23 cellular contexts compared by ENCODE assay signal in genomic region chr5:1176473-1177391, GRCh38. TPM values are rescaled to one million over a fixed set of nuclear protein-coding genes. Genes with fewer than 3 reads are reported as not detected.
DNase-seq lines count a peak whose midpoint lies in the region; ATAC-seq and TF ChIP-seq lines count a peak whose summit lies in the region.
"Had no signal": no experiment of that assay in that cellular context is flagged by ENCODE, and none has a peak within 500 bp of the region (broad histone marks: within the 10 kb centered on the region; RNA-seq: fewer than 3 reads in every experiment).

No MANE protein-coding gene starts in this region.

- no peaks in the 10 kb centered on the region for H3K79me1 ChIP-seq in mesendoderm (ENCODE audit: low read length)

- no peak overlapping the region for H3K4ac ChIP-seq in mesendoderm (ENCODE audit: low read depth, low read length)

- no peaks in the 10 kb centered on the region for H3K36me3 Mint-ChIP-seq in glutamatergic neuron (ENCODE audit: unreplicated experiment)
- H3K36me3 Mint-ChIP-seq: stimulated activated naive B cell treated with anti-CD40 and anti-IgM and Interleukin-4, amounts not matched to agents 10 μg/mL and 1 μg/mL and 100 μg/mL, for 72 hours; type B pancreatic cell had no signal

- CTCF ChIA-PET in PC-3 (lab: Charles Lee) = no interaction called here

- H3K4me1 Mint-ChIP-seq in glutamatergic neuron (ENCODE audit: low read depth, unreplicated experiment) = no peaks in the 10 kb centered on the region
- H3K4me1 Mint-ChIP-seq: nephron had no signal

- H3K9me3 ChIP-seq in PC-3 (ENCODE audit: low read length) = no peaks in the 10 kb centered on the region
- H3K9me3 ChIP-seq: colonic mucosa had no signal

- no peak overlapping the region for H4K8ac ChIP-seq in mesendoderm (ENCODE audit: low read depth, low read length)

- H3K27ac ChIP-seq in PC-3 (ENCODE audit: low read length) = no peak overlapping the region
- H3K27ac ChIP-seq in mesendoderm (ENCODE audit: low read depth, low read length) = no peak overlapping the region
- H3K27ac ChIP-seq: 22Rv1, colonic mucosa had no signal

- peak; percentile 31 for DNase-seq in DMS 273 (lab: John Stamatoyannopoulos, UW; ENCODE audit: unreplicated experiment)
- no peak for DNase-seq in DMS 273 treated with DMSO at 0.1 percent for 48 hours (lab: John Stamatoyannopoulos, UW)
- DNase-seq in PC-3 = peak; percentile 28
- DNase-seq in glutamatergic neuron = peak; percentile 14
- DNase-seq in mesendoderm = peak; percentile 88
- no peak for DNase-seq in anterior cingulate cortex (lab: John Stamatoyannopoulos, UW)
- DNase-seq in pons (ENCODE audit: low spot score) = no peak
- DNase-seq: amygdala; Calu3; colonic mucosa; GDM1; GOT3; mammary epithelial cell; NCI-H226; SIG-M5; stimulated activated naive B cell treated with anti-CD40 and anti-IgM and Interleukin-4, amounts not matched to agents 10 μg/mL and 1 μg/mL and 100 μg/mL, for 72 hours had no signal

- H2BK5ac ChIP-seq in mesendoderm (ENCODE audit: low read length) = no peak overlapping the region

- H3K27me3 Mint-ChIP-seq in glutamatergic neuron (ENCODE audit: unreplicated experiment) = peaks cover 4% of the 10 kb centered on the region
- H3K27me3 Mint-ChIP-seq: type B pancreatic cell had no signal

- no peaks in the 10 kb centered on the region for H4K20me1 ChIP-seq in PC-3 (ENCODE audit: low read length)

- H3K36me3 ChIP-seq in PC-3 (ENCODE audit: low read depth, low read length) (no peaks in the 10 kb centered on the region), mesendoderm (ENCODE audit: control insufficient read depth, insufficient read depth, low read length) (no peaks in the 10 kb centered on the region)
- H3K36me3 ChIP-seq: colonic mucosa had no signal

- H3K27me3 ChIP-seq in PC-3 (ENCODE audit: low read length) (no peaks in the 10 kb centered on the region), mesendoderm (ENCODE audit: insufficient read depth, low read length, poor library complexity) (no peaks in the 10 kb centered on the region)
- H3K27me3 ChIP-seq: colonic mucosa had no signal

- no peak overlapping the region for H2BK120ac ChIP-seq in mesendoderm (ENCODE audit: low read depth, low read length)

- BruUV-seq in PC-3 (replicated peaks; lab: Mats Ljungman, UMichigan) = no TSS peak

- TF ChIP-seq CTCF in PC-3 (conservative IDR thresholded peaks at IDR 0.05; ENCODE audit: low read depth, low read length) = no peak
- no peak for TF ChIP-seq CTCF in glutamatergic neuron (IDR thresholded peaks at IDR 0.05; ENCODE audit: partially characterized antibody, unreplicated experiment)

- no peak overlapping the region for H3K9ac ChIP-seq in PC-3 (ENCODE audit: low read length)
- no peak overlapping the region for H3K9ac ChIP-seq in mesendoderm (ENCODE audit: low read length)

- H4K5ac ChIP-seq in mesendoderm (ENCODE audit: low read length) = no peak overlapping the region

- no peaks in the 10 kb centered on the region for H3K79me2 ChIP-seq in PC-3 (ENCODE audit: low read length)
- no peaks in the 10 kb centered on the region for H3K79me2 ChIP-seq in mesendoderm (ENCODE audit: control insufficient read depth, insufficient read depth, low read length)

- H3K4me2 ChIP-seq in PC-3 (ENCODE audit: low read length) = no peak overlapping the region
- H3K4me2 ChIP-seq in mesendoderm (ENCODE audit: low read length) = no peak overlapping the region

- POLR2A ChIA-PET in PC-3 (lab: Charles Lee; ENCODE audit: unreplicated experiment) = no interaction called here

- no peaks in the 10 kb centered on the region for H3F3A ChIP-seq in PC-3 (ENCODE audit: low read length, unreplicated experiment)

- H2AFZ ChIP-seq in PC-3 (ENCODE audit: low read length) = no peak overlapping the region

- H3K9me2 ChIP-seq in PC-3 (replicated peaks; ENCODE audit: low read length) = no peaks in the 10 kb centered on the region

- ATAC-seq in PC-3 (no peak), GM21528 (IDR thresholded peaks at IDR 0.05; ENCODE audit: low FRiP score, unreplicated experiment) (no peak)
- ATAC-seq: stimulated activated naive B cell treated with anti-CD40 and anti-IgM and Interleukin-4, amounts not matched to agents 10 μg/mL and 1 μg/mL and 100 μg/mL, for 72 hours had no signal

- H3K4me3 Mint-ChIP-seq in glutamatergic neuron (ENCODE audit: unreplicated experiment) = no peak overlapping the region
- H3K4me3 Mint-ChIP-seq: nephron; stimulated activated naive B cell treated with anti-CD40 and anti-IgM and Interleukin-4, amounts not matched to agents 10 μg/mL and 1 μg/mL and 100 μg/mL, for 72 hours; type B pancreatic cell had no signal

- no CpG with 5 or more reads among the region's 42 CpGs for WGBS in mesendoderm (ENCODE audit: extremely low coverage, insufficient coverage, low lambda C conversion rate)

- H3K18ac ChIP-seq in mesendoderm (ENCODE audit: low read length) = no peak overlapping the region

- H3K9me3 Mint-ChIP-seq in glutamatergic neuron (ENCODE audit: unreplicated experiment) = peaks cover 1% of the 10 kb centered on the region
- H3K9me3 Mint-ChIP-seq: nephron, type B pancreatic cell had no signal

- H2AK5ac ChIP-seq in mesendoderm (ENCODE audit: low read length) = no peak overlapping the region

- intact Hi-C loops in PC-3 (cut with micrococcal nuclease) = no loop called here

- H3K4me1 ChIP-seq in PC-3 (ENCODE audit: insufficient read depth, low read length) = peaks cover 5% of the 10 kb centered on the region
- H3K4me1 ChIP-seq in mesendoderm (ENCODE audit: control insufficient read depth, low read depth, low read length) = no peaks in the 10 kb centered on the region

- H2BK15ac ChIP-seq in mesendoderm (replicated peaks; ENCODE audit: low read depth) = no peak overlapping the region

- no peak overlapping the region for H3K23ac ChIP-seq in mesendoderm (ENCODE audit: low read length)

- no peak overlapping the region for H3K27ac Mint-ChIP-seq in glutamatergic neuron (ENCODE audit: unreplicated experiment)
- H3K27ac Mint-ChIP-seq: nephron; stimulated activated naive B cell treated with anti-CD40 and anti-IgM and Interleukin-4, amounts not matched to agents 10 μg/mL and 1 μg/mL and 100 μg/mL, for 72 hours; type B pancreatic cell had no signal

- no peak overlapping the region for H3K56ac ChIP-seq in mesendoderm (ENCODE audit: low read length)

- H3K4me3 ChIP-seq in PC-3 (ENCODE audit: low read length) = no peak overlapping the region
- H3K4me3 ChIP-seq in mesendoderm (ENCODE audit: low read length) = no peak overlapping the region
- H3K4me3 ChIP-seq: colonic mucosa had no signal

RNA-seq across cellular contexts. Expression of gene SLC6A19, which starts 24.7 kb away (rescaled TPM):
- total RNA-seq in PC-3 (2014; rRNA removed) (not detected in 2 replicates), glutamatergic neuron (ENCODE audit: unreplicated experiment) (not detected)
- polyA plus RNA-seq in mesendoderm (2013, experiment 1 of 2) = not detected
- polyA plus RNA-seq in mesendoderm (2013, experiment 2 of 2) = not detected
- total RNA-seq: Calu3, endothelial cell of umbilical vein, fibroblast of villous mesenchyme, mammary epithelial cell had no signal
- polyA plus RNA-seq: BJ, endothelial cell of umbilical vein, mammary epithelial cell had no signal

RNA-seq across cellular contexts. Expression of gene SLC6A18, which starts 48.4 kb away (rescaled TPM):
- total RNA-seq in PC-3 (2014; rRNA removed) (not detected in 2 replicates), glutamatergic neuron (ENCODE audit: unreplicated experiment) (not detected)
- not detected for polyA plus RNA-seq in mesendoderm (2013, experiment 1 of 2)
- not detected for polyA plus RNA-seq in mesendoderm (2013, experiment 2 of 2)
- total RNA-seq: Calu3, endothelial cell of umbilical vein, fibroblast of villous mesenchyme, mammary epithelial cell had no signal
- polyA plus RNA-seq: BJ, endothelial cell of umbilical vein, mammary epithelial cell had no signal

Comparison
In these comparisons a context has a peak if more than half of its experiments do, and no peak if none do; other contexts are left out.
1. DNase-seq: peak in DMS 273 (single experiment), PC-3 (single experiment), glutamatergic neuron (single experiment) and mesendoderm (single experiment); none in DMS 273 treated with DMSO at 0.1 percent for 48 hours (single experiment), anterior cingulate cortex (0 of 58) and pons (single experiment).